ENCODE assay signal across 8 cellular contexts in genomic region chr3:113287818-113288648, GRCh38.
A peak's percentile ranks its signal among the peaks of the same experiment; 100 is the strongest.
DNase-seq lines count a peak whose midpoint lies in the region; ATAC-seq and TF ChIP-seq lines count a peak whose summit lies in the region.

No MANE protein-coding gene starts in this region.

- peak; percentile 100 for TF ChIP-seq CTCF in cardiac fibroblast (IDR thresholded peaks at IDR 0.05; ENCODE audit: low read depth, low read length)

- peak; percentile 68 for DNase-seq in NCI-H510A treated with DMSO at 0.1 percent for 48 hours (lab: John Stamatoyannopoulos, UW)
- DNase-seq in NCI-H510A (lab: John Stamatoyannopoulos, UW), result no peak
- peak; percentile 37 for DNase-seq in NCI-H1105 (lab: John Stamatoyannopoulos, UW)
- peak; percentile 18 for DNase-seq in T follicular helper cell (ENCODE audit: low read depth)
- peak; percentile 80 to 81 for DNase-seq in cardiac fibroblast (ENCODE audit: low read depth in 2 of 2)
- DNase-seq in left colon, result peak in 1 of 2 donors; percentile 59
- DNase-seq in stimulated activated CD4-positive, alpha-beta T cell treated with anti-CD3 and anti-CD28 coated beads, Interleukin-4, amount 100 ng/mL, for 4 hours, result peak; percentile 13 to 31

- peak; percentile 50 for ATAC-seq in left colon
- no peak for ATAC-seq in HG03039 (IDR thresholded peaks at IDR 0.05; ENCODE audit: unreplicated experiment)

- intact Hi-C loops in left colon (cut with DNase I, micrococcal nuclease), result loop anchor here (2.0 to 10.0 kb wide), 4 partner anchors 73 to 235 kb away; partner anchors contain the start of gene BOC (in 1 of the 2)

- no peak overlapping the region for H3K4me3 ChIP-seq in cardiac fibroblast (replicated peaks in 1 of 2; ENCODE audit: low read depth in 2 of 2, low read length in 2 of 2)
